In genomic region chr20:19930461-19930860, GRCh38 we compare ENCODE assay signal across 20 cellular contexts.
DNase-seq lines count a peak whose midpoint lies in the region; ATAC-seq and TF ChIP-seq lines count a peak whose summit lies in the region.
"Had no signal": no experiment of that assay in that cellular context is flagged by ENCODE, and none has a peak within 500 bp of the region (broad histone marks: within the 10 kb centered on the region; RNA-seq: fewer than 3 reads in every experiment).

No MANE protein-coding gene starts in this region.

- no peak overlapping the region for H2BK120ac ChIP-seq in neuronal stem cell (ENCODE audit: low read depth, low read length)

- no peak for TF ChIP-seq POLR2A in upper lobe of left lung (IDR thresholded peaks at IDR 0.05)

- no peak for DNase-seq in right atrium auricular region (ENCODE audit: low spot score)
- no peak for DNase-seq in left cardiac atrium
- no peak for DNase-seq in neuronal stem cell (ENCODE audit: low spot score)
- no peak for DNase-seq in upper lobe of left lung
- DNase-seq in NCI-H1092 treated with DMSO at 0.1 percent for 48 hours (lab: John Stamatoyannopoulos, UW): no peak
- DNase-seq in Caco-2: no peak
- DNase-seq: CD4-positive, CD25-positive, alpha-beta regulatory T cell; DMS79 treated with DMSO at 0.1 percent for 48 hours; H9; KG1; NCI-H1092; NCI-H146; NCI-H2029; NCI-H2227 treated with DMSO at 0.1 percent for 48 hours; NCI-H524; NCI-H82 had no signal

- H3K27ac Mint-ChIP-seq in Caco-2 (ENCODE audit: unreplicated experiment): no peak overlapping the region
- H3K27ac Mint-ChIP-seq: H9 had no signal

- no peak overlapping the region for H2BK12ac ChIP-seq in neuronal stem cell (ENCODE audit: low read length)

- H3K79me1 ChIP-seq in neuronal stem cell (ENCODE audit: low read depth, low read length): no peaks in the 10 kb centered on the region

- H3K4me3 Mint-ChIP-seq in Caco-2 (ENCODE audit: unreplicated experiment): no peak overlapping the region
- H3K4me3 Mint-ChIP-seq: CD4-positive, CD25-positive, alpha-beta regulatory T cell; H9 had no signal

- no peak overlapping the region for H2AFZ ChIP-seq in neuronal stem cell (ENCODE audit: low read length)

- H3K23ac ChIP-seq in neuronal stem cell (ENCODE audit: low read depth, low read length, poor library complexity): peak overlapping the region; percentile 94

- CTCF ChIA-PET in Caco-2 (lab: Charles Lee): no interaction called here

- TF ChIP-seq CTCF in right atrium auricular region (IDR thresholded peaks at IDR 0.05) (no peak), upper lobe of left lung (IDR thresholded peaks at IDR 0.05) (no peak), Caco-2 (IDR thresholded peaks at IDR 0.05; ENCODE audit: insufficient read depth in 1 of 2, low read depth in 1 of 2, low read length in 1 of 2, severe bottlenecking in 1 of 2, unreplicated experiment in 1 of 2) (no peak)

- no peak overlapping the region for H2BK5ac ChIP-seq in neuronal stem cell (ENCODE audit: low read length)

- H3K4me3 ChIP-seq in right atrium auricular region (no peak overlapping the region), neuronal stem cell (ENCODE audit: low read length in 2 of 2) (no peak overlapping the region), upper lobe of left lung (no peak overlapping the region), Caco-2 (ENCODE audit: low read depth, low read length) (no peak overlapping the region)
- H3K4me3 ChIP-seq: GM12878 had no signal

- H3K9me3 Mint-ChIP-seq in Caco-2 (ENCODE audit: unreplicated experiment): no peaks in the 10 kb centered on the region
- H3K9me3 Mint-ChIP-seq: H9 had no signal

- H3K36me3 Mint-ChIP-seq in Caco-2 (ENCODE audit: insufficient read depth, unreplicated experiment): peaks cover 8% of the 10 kb centered on the region
- H3K36me3 Mint-ChIP-seq: CD4-positive, CD25-positive, alpha-beta regulatory T cell had no signal

- no peak overlapping the region for H4K91ac ChIP-seq in neuronal stem cell (ENCODE audit: low read depth, low read length, poor library complexity)

- H4K8ac ChIP-seq in neuronal stem cell (ENCODE audit: low read depth, low read length): no peak overlapping the region

- ATAC-seq in left cardiac atrium: no peak
- no peak for ATAC-seq in upper lobe of left lung (ENCODE audit: low FRiP score in 2 of 2)
- no peak for ATAC-seq in GM18868 (IDR thresholded peaks at IDR 0.05; ENCODE audit: unreplicated experiment)
- ATAC-seq: GM12878, Panc1 had no signal

- peaks cover 0 to 77% of the 10 kb centered on the region in 2 donors for H3K4me1 ChIP-seq in right atrium auricular region
- peaks cover 0 to 2% of the 10 kb centered on the region in 2 donors for H3K4me1 ChIP-seq in neuronal stem cell (ENCODE audit: control insufficient read depth in 2 of 2, insufficient read depth in 1 of 2, low read depth in 1 of 2, low read length in 2 of 2)
- peaks cover 67 to 98% (median 79%) of the 10 kb centered on the region in 4 donors for H3K4me1 ChIP-seq in upper lobe of left lung
- peaks cover 18% of the 10 kb centered on the region for H3K4me1 ChIP-seq in Caco-2

- H3K36me3 ChIP-seq in right atrium auricular region (no peaks in the 10 kb centered on the region), neuronal stem cell (replicated peaks in 1 of 2; ENCODE audit: control insufficient read depth in 2 of 2, insufficient read depth in 2 of 2, low read length in 2 of 2) (no peaks in the 10 kb centered on the region), upper lobe of left lung (peaks cover 0 to 2% (median 0%) of the 10 kb centered on the region in 4 donors), Caco-2 (ENCODE audit: control insufficient read depth, insufficient read depth, low read length) (no peaks in the 10 kb centered on the region; the same call in 1 of the 2 replicates)

- H3K9ac ChIP-seq in neuronal stem cell (ENCODE audit: low read depth, low read length, poor library complexity): no peak overlapping the region

- H3K4ac ChIP-seq in neuronal stem cell (ENCODE audit: low read length): no peak overlapping the region

- BruUV-seq in Caco-2 (replicated peaks; lab: Mats Ljungman, UMichigan): no TSS peak

- POLR2A ChIA-PET in Caco-2 (lab: Charles Lee): no interaction called here

- H3K14ac ChIP-seq in neuronal stem cell (ENCODE audit: low read length): peak overlapping the region; percentile 17

- H3K18ac ChIP-seq in neuronal stem cell (ENCODE audit: low read length): peak overlapping the region; percentile 8

- peak overlapping the region; percentile 86 for H2AK5ac ChIP-seq in neuronal stem cell (ENCODE audit: low read depth, low read length)

- no CpG with 5 or more reads among the region's 4 CpGs for WGBS in neuronal stem cell (ENCODE audit: extremely low coverage in 2 of 2, insufficient read length in 2 of 2, insufficient replicate concordance in 1 of 2), 2 donors
- WGBS in upper lobe of left lung, 2 donors: 55 to 61% methylated on average over 4 of the region's 4 CpGs

- TF ChIP-seq EP300 in upper lobe of left lung (IDR thresholded peaks at IDR 0.05): no peak

- no peak overlapping the region for H3K4me2 ChIP-seq in neuronal stem cell (ENCODE audit: insufficient read depth, low read length, poor library complexity, severe bottlenecking)

- H3K27me3 ChIP-seq in right atrium auricular region: no peaks in the 10 kb centered on the region
- H3K27me3 ChIP-seq in neuronal stem cell (ENCODE audit: control insufficient read depth in 3 of 3, insufficient read depth in 3 of 3, low read depth in 1 of 3, low read length in 3 of 3): no peaks in the 10 kb centered on the region
- H3K27me3 ChIP-seq in upper lobe of left lung: no peaks in the 10 kb centered on the region
- no peaks in the 10 kb centered on the region for H3K27me3 ChIP-seq in Caco-2 (replicated peaks; ENCODE audit: control insufficient read depth, insufficient read depth, low read length)

- H3K4me1 Mint-ChIP-seq in Caco-2 (ENCODE audit: low read depth, unreplicated experiment): peaks cover 22% of the 10 kb centered on the region

- H3K27ac ChIP-seq in right atrium auricular region: peak overlapping the region; percentile 6 to 37
- peak overlapping the region; percentile 2 for H3K27ac ChIP-seq in cingulate gyrus (ENCODE audit: low read depth, low read length)
- no peak overlapping the region for H3K27ac ChIP-seq in neuronal stem cell (replicated peaks; ENCODE audit: low read length)
- peak overlapping the region; percentile 53 to 77 (median 63) for H3K27ac ChIP-seq in upper lobe of left lung

- no peaks in the 10 kb centered on the region for H3K27me3 Mint-ChIP-seq in Caco-2 (ENCODE audit: insufficient read depth, unreplicated experiment)

- intact Hi-C loops in left cardiac atrium (cut with DNase I) (no loop called here), Caco-2 (cut with micrococcal nuclease; ENCODE audit: unreplicated experiment) (no loop called here)

- no peak overlapping the region for H2BK15ac ChIP-seq in neuronal stem cell (ENCODE audit: low read length)

- H3K9me3 ChIP-seq in right atrium auricular region (no peaks in the 10 kb centered on the region), neuronal stem cell (replicated peaks in 1 of 2; ENCODE audit: control insufficient read depth in 2 of 2, insufficient read depth in 1 of 2, low read depth in 1 of 2, low read length in 2 of 2) (no peaks in the 10 kb centered on the region), upper lobe of left lung (no peaks in the 10 kb centered on the region), Caco-2 (no peaks in the 10 kb centered on the region)
